ENCODE assay signal across 1 cellular context in genomic region chr5:181191526-181192336, GRCh38.
TF ChIP-seq lines count a peak whose summit lies in the region.

No MANE protein-coding gene starts in this region.

TF ChIP-seq in K562, 482 proteins besides CTCF, POLR2A, EP300 and RAD21 (continued from another document and continues in another):
- TF ChIP-seq ZBTB40 (IDR thresholded peaks at IDR 0.05): peak; percentile 88
- no peak for TF ChIP-seq ZBTB40 (CRISPR knock-in tag; IDR thresholded peaks at IDR 0.05)
- TF ChIP-seq, protein P1, sequence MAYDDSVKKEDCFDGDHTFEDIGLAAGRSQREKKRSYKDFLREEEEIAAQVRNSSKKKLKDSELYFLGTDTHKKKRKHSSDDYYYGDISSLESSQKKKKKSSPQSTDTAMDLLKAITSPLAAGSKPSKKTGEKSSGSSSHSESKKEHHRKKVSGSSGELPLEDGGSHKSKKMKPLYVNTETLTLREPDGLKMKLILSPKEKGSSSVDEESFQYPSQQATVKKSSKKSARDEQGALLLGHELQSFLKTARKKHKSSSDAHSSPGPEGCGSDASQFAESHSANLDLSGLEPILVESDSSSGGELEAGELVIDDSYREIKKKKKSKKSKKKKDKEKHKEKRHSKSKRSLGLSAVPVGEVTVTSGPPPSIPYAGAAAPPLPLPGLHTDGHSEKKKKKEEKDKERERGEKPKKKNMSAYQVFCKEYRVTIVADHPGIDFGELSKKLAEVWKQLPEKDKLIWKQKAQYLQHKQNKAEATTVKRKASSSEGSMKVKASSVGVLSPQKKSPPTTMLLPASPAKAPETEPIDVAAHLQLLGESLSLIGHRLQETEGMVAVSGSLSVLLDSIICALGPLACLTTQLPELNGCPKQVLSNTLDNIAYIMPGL (CRISPR knock-in tag; IDR thresholded peaks at IDR 0.05): peak; percentile 96; the same call in 1 of the 2 replicates
- no peak for TF ChIP-seq ZNF12 (CRISPR knock-in tag; IDR thresholded peaks at IDR 0.05)
- TF ChIP-seq HSF4 (CRISPR knock-in tag; IDR thresholded peaks at IDR 0.05; ENCODE audit: borderline replicate concordance): no peak
- no peak for TF ChIP-seq XRCC3 (IDR thresholded peaks at IDR 0.05)
- peak; percentile 88; the same call in 1 of the 2 replicates for TF ChIP-seq CBX1 (IDR thresholded peaks at IDR 0.05; ENCODE audit: low read depth)
- TF ChIP-seq, protein P2, sequence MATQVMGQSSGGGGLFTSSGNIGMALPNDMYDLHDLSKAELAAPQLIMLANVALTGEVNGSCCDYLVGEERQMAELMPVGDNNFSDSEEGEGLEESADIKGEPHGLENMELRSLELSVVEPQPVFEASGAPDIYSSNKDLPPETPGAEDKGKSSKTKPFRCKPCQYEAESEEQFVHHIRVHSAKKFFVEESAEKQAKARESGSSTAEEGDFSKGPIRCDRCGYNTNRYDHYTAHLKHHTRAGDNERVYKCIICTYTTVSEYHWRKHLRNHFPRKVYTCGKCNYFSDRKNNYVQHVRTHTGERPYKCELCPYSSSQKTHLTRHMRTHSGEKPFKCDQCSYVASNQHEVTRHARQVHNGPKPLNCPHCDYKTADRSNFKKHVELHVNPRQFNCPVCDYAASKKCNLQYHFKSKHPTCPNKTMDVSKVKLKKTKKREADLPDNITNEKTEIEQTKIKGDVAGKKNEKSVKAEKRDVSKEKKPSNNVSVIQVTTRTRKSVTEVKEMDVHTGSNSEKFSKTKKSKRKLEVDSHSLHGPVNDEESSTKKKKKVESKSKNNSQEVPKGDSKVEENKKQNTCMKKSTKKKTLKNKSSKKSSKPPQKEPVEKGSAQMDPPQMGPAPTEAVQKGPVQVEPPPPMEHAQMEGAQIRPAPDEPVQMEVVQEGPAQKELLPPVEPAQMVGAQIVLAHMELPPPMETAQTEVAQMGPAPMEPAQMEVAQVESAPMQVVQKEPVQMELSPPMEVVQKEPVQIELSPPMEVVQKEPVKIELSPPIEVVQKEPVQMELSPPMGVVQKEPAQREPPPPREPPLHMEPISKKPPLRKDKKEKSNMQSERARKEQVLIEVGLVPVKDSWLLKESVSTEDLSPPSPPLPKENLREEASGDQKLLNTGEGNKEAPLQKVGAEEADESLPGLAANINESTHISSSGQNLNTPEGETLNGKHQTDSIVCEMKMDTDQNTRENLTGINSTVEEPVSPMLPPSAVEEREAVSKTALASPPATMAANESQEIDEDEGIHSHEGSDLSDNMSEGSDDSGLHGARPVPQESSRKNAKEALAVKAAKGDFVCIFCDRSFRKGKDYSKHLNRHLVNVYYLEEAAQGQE (CRISPR knock-in tag; IDR thresholded peaks at IDR 0.05; ENCODE audit: low read depth): peak; percentile 20; the same call in 1 of the 2 replicates
- TF ChIP-seq KDM2B (CRISPR knock-in tag; IDR thresholded peaks at IDR 0.05): peak; percentile 28; the same call in 1 of the 2 replicates
- TF ChIP-seq ZEB2 (IDR thresholded peaks at IDR 0.05): no peak
- peak; percentile 95 for TF ChIP-seq BRD9 (IDR thresholded peaks at IDR 0.05; ENCODE audit: low read depth, partially characterized antibody)
- peak; percentile 33; the same call in 1 of the 2 replicates for TF ChIP-seq TCF7L2 (IDR thresholded peaks at IDR 0.05; ENCODE audit: low read depth, low read length)
- no peak for TF ChIP-seq ZNF668 (CRISPR knock-in tag; IDR thresholded peaks at IDR 0.05)
- TF ChIP-seq ZNF695 (CRISPR knock-in tag; IDR thresholded peaks at IDR 0.05): peak; percentile 15; the same call in 1 of the 2 replicates
- no peak for TF ChIP-seq ZBED1 (IDR thresholded peaks at IDR 0.05)
- TF ChIP-seq C11orf30 (IDR thresholded peaks at IDR 0.05; ENCODE audit: low read depth): no peak
- TF ChIP-seq, protein P3, sequence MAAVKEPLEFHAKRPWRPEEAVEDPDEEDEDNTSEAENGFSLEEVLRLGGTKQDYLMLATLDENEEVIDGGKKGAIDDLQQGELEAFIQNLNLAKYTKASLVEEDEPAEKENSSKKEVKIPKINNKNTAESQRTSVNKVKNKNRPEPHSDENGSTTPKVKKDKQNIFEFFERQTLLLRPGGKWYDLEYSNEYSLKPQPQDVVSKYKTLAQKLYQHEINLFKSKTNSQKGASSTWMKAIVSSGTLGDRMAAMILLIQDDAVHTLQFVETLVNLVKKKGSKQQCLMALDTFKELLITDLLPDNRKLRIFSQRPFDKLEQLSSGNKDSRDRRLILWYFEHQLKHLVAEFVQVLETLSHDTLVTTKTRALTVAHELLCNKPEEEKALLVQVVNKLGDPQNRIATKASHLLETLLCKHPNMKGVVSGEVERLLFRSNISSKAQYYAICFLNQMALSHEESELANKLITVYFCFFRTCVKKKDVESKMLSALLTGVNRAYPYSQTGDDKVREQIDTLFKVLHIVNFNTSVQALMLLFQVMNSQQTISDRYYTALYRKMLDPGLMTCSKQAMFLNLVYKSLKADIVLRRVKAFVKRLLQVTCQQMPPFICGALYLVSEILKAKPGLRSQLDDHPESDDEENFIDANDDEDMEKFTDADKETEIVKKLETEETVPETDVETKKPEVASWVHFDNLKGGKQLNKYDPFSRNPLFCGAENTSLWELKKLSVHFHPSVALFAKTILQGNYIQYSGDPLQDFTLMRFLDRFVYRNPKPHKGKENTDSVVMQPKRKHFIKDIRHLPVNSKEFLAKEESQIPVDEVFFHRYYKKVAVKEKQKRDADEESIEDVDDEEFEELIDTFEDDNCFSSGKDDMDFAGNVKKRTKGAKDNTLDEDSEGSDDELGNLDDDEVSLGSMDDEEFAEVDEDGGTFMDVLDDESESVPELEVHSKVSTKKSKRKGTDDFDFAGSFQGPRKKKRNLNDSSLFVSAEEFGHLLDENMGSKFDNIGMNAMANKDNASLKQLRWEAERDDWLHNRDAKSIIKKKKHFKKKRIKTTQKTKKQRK (IDR thresholded peaks at IDR 0.05; ENCODE audit: borderline replicate concordance, low read depth, low read length): no peak
- TF ChIP-seq SMARCA4 (IDR thresholded peaks at IDR 0.05): no peak
- no peak for TF ChIP-seq ZNF3 (CRISPR knock-in tag; IDR thresholded peaks at IDR 0.05)
- TF ChIP-seq POLR3A (IDR thresholded peaks at IDR 0.05; ENCODE audit: borderline replicate concordance, extremely low read depth, insufficient read depth, insufficient read length): peak; percentile 91
- TF ChIP-seq ASH1L (IDR thresholded peaks at IDR 0.05; ENCODE audit: borderline replicate concordance, low read depth, partially characterized antibody): peak; percentile 55
- 0 out of 2 replicates have a peak, but pooled peaks have one; percentile 48 for TF ChIP-seq GATA2 (CRISPR knock-in tag; IDR thresholded peaks at IDR 0.05)
- peak; percentile 2 for TF ChIP-seq FOS (IDR thresholded peaks at IDR 0.05; ENCODE audit: extremely low read depth, insufficient read length)
- TF ChIP-seq E2F5 (CRISPR knock-in tag; IDR thresholded peaks at IDR 0.05): 0 out of 2 replicates have a peak, but pooled peaks have one; percentile 45
- no peak for TF ChIP-seq BACH1 (tag; IDR thresholded peaks at IDR 0.05)
- TF ChIP-seq, protein P4, sequence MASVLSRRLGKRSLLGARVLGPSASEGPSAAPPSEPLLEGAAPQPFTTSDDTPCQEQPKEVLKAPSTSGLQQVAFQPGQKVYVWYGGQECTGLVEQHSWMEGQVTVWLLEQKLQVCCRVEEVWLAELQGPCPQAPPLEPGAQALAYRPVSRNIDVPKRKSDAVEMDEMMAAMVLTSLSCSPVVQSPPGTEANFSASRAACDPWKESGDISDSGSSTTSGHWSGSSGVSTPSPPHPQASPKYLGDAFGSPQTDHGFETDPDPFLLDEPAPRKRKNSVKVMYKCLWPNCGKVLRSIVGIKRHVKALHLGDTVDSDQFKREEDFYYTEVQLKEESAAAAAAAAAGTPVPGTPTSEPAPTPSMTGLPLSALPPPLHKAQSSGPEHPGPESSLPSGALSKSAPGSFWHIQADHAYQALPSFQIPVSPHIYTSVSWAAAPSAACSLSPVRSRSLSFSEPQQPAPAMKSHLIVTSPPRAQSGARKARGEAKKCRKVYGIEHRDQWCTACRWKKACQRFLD (CRISPR knock-in tag; IDR thresholded peaks at IDR 0.05): 0 out of 2 replicates have a peak, but pooled peaks have one; percentile 19
- no peak for TF ChIP-seq ZBTB17 (CRISPR knock-in tag; IDR thresholded peaks at IDR 0.05)
- no peak for TF ChIP-seq HINFP (tag; conservative IDR thresholded peaks at IDR 0.05; ENCODE audit: low read depth)
- TF ChIP-seq HDAC8 (tag; IDR thresholded peaks at IDR 0.05): no peak; the same call in 1 of the 2 replicates
- TF ChIP-seq ZNF561 (CRISPR knock-in tag; conservative IDR thresholded peaks at IDR 0.05): no peak
- TF ChIP-seq SAP30 (IDR thresholded peaks at IDR 0.05; ENCODE audit: borderline replicate concordance, insufficient read depth, low read depth, low read length, poor library complexity, severe bottlenecking): peak; percentile 42
- TF ChIP-seq NR2C1 (IDR thresholded peaks at IDR 0.05): no peak
- TF ChIP-seq NR2C1 (tag; IDR thresholded peaks at IDR 0.05): peak; percentile 67
- no peak for TF ChIP-seq PHTF2 (CRISPR knock-in tag; IDR thresholded peaks at IDR 0.05)
- TF ChIP-seq ELF1 (tag; IDR thresholded peaks at IDR 0.05): peak; percentile 97
- peak; percentile 70; the same call in 1 of the 2 replicates for TF ChIP-seq ZNF644 (tag; IDR thresholded peaks at IDR 0.05; ENCODE audit: low read depth)
- peak; percentile 82 for TF ChIP-seq TFAP4 (CRISPR knock-in tag; IDR thresholded peaks at IDR 0.05; ENCODE audit: borderline replicate concordance)
